23 cellular contexts compared by ENCODE assay signal in the genomic region with DNA sequence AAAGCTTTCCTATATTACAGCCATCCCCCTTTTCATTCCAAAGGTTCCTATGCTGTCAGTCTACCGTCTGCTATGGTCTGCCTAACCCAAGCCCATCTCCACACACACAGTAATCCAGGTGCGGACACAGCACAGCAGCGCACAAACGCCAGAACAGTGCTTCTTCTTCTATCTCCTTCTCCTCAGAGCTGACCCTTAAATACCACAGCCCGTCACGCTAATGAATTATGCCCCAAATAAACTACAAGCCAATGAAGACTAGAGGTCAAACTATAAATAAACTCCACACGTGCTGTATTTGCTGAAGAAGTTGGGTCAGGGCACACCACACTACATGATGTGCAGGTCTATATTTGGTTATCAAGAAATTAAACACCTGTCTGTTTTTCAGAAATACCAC.
DNase-seq lines count a peak whose midpoint lies in the region; ATAC-seq and TF ChIP-seq lines count a peak whose summit lies in the region.
"Had no signal": no experiment of that assay in that cellular context is flagged by ENCODE, and none has a peak within 500 bp of the region (broad histone marks: within the 10 kb centered on the region; RNA-seq: fewer than 3 reads in every experiment).

No MANE protein-coding gene starts in this region.

- ATAC-seq in GM21360 (IDR thresholded peaks at IDR 0.05; ENCODE audit: unreplicated experiment) (peak; percentile 61), heart right ventricle (peak in 7 of 8 donors; percentile 71 to 86 (median 81)), gastrocnemius medialis (peak; percentile 94 to 95)

- POLR2A ChIA-PET in activated CD4-positive, alpha-beta memory T cell treated with anti-CD3 and anti-CD28 coated beads, Interleukin-2, amount 10 ng/mL, durations not matched to agents 7 days and 5 days (lab: Charles Lee): no interaction called here

- H3K9me3 Mint-ChIP-seq in endothelial cell (ENCODE audit: unreplicated experiment): no peaks in the 10 kb centered on the region
- peaks cover 2% of the 10 kb centered on the region for H3K9me3 Mint-ChIP-seq in activated CD4-positive, alpha-beta memory T cell treated with anti-CD3 and anti-CD28 coated beads, Interleukin-2, amount 10 ng/mL, durations not matched to agents 7 days and 5 days

- peaks cover 3% of the 10 kb centered on the region for H3K27me3 Mint-ChIP-seq in endothelial cell (ENCODE audit: unreplicated experiment)
- H3K27me3 Mint-ChIP-seq in activated CD4-positive, alpha-beta memory T cell treated with anti-CD3 and anti-CD28 coated beads, Interleukin-2, amount 10 ng/mL, durations not matched to agents 7 days and 5 days: peaks cover 2% of the 10 kb centered on the region
- H3K27me3 Mint-ChIP-seq: activated naive CD8-positive, alpha-beta T cell had no signal

- in situ Hi-C loops in gastrocnemius medialis (cut with MboI; ENCODE audit: low sequenced_read_pairs in 4 of 4): no loop called here

- H3K4me1 ChIP-seq in Karpas-422 (ENCODE audit: low read length): peaks cover 7% of the 10 kb centered on the region
- H3K4me1 ChIP-seq in heart right ventricle: peaks cover 0 to 31% (median 19%) of the 10 kb centered on the region in 9 donors
- H3K4me1 ChIP-seq in gastrocnemius medialis: peaks cover 42 to 51% of the 10 kb centered on the region in 2 donors
- H3K4me1 ChIP-seq: sigmoid colon, SJSA1, transverse colon had no signal

- no peak for TF ChIP-seq CTCF in heart right ventricle (IDR thresholded peaks at IDR 0.05)
- no peak for TF ChIP-seq CTCF in gastrocnemius medialis (IDR thresholded peaks at IDR 0.05 in 4 of 5, conservative IDR thresholded peaks at IDR 0.05 in 1 of 5)
- no peak for TF ChIP-seq CTCF in endothelial cell (IDR thresholded peaks at IDR 0.05; ENCODE audit: unreplicated experiment)

- peak; percentile 71 to 82 for TF ChIP-seq POLR2A in gastrocnemius medialis (IDR thresholded peaks at IDR 0.05)

- H3K27ac ChIP-seq in Karpas-422 (ENCODE audit: low read length) (no peak overlapping the region), heart right ventricle (peak overlapping the region; percentile 14 to 84 (median 70)), gastrocnemius medialis (peak overlapping the region; percentile 80 to 89 (median 87))
- H3K27ac ChIP-seq: BLaER1, neutrophil, sigmoid colon, SJSA1, transverse colon, VCaP had no signal

- intact Hi-C loops in heart right ventricle (cut with DNase I) (loop anchor here in 2 of 10 donors (5.0 to 10.0 kb wide), 2 partner anchors 38 to 65 kb away; no protein-coding TSS in a partner anchor), gastrocnemius medialis (cut with DNase I; ENCODE audit: low total_unique reads) (no loop called here)

- no peak overlapping the region for H2AFZ ChIP-seq in Karpas-422 (ENCODE audit: low read length)

- H3K9me3 ChIP-seq in Karpas-422 (ENCODE audit: low read length) (no peaks in the 10 kb centered on the region), heart right ventricle (no peaks in the 10 kb centered on the region), gastrocnemius medialis (no peaks in the 10 kb centered on the region)
- H3K9me3 ChIP-seq: neutrophil, sigmoid colon, SJSA1, transverse colon had no signal

- no peak overlapping the region for H3K27ac Mint-ChIP-seq in endothelial cell (ENCODE audit: unreplicated experiment)
- H3K27ac Mint-ChIP-seq in activated CD4-positive, alpha-beta memory T cell treated with anti-CD3 and anti-CD28 coated beads, Interleukin-2, amount 10 ng/mL, durations not matched to agents 7 days and 5 days: no peak overlapping the region
- H3K27ac Mint-ChIP-seq: activated naive CD8-positive, alpha-beta T cell had no signal

- H3K4me3 Mint-ChIP-seq in endothelial cell (ENCODE audit: unreplicated experiment): no peak overlapping the region
- H3K4me3 Mint-ChIP-seq in activated CD4-positive, alpha-beta memory T cell treated with anti-CD3 and anti-CD28 coated beads, Interleukin-2, amount 10 ng/mL, durations not matched to agents 7 days and 5 days: no peak overlapping the region
- H3K4me3 Mint-ChIP-seq: activated naive CD8-positive, alpha-beta T cell had no signal

- H3K27me3 ChIP-seq in Karpas-422 (ENCODE audit: low read length): no peaks in the 10 kb centered on the region
- H3K27me3 ChIP-seq in heart right ventricle: no peaks in the 10 kb centered on the region
- H3K27me3 ChIP-seq in gastrocnemius medialis: no peaks in the 10 kb centered on the region
- H3K27me3 ChIP-seq: BLaER1, neutrophil, sigmoid colon, transverse colon had no signal

- no peaks in the 10 kb centered on the region for H3K4me1 Mint-ChIP-seq in endothelial cell (ENCODE audit: unreplicated experiment)
- H3K4me1 Mint-ChIP-seq in activated CD4-positive, alpha-beta memory T cell treated with anti-CD3 and anti-CD28 coated beads, Interleukin-2, amount 10 ng/mL, durations not matched to agents 7 days and 5 days: peaks cover 2% of the 10 kb centered on the region

- DNase-seq in Karpas-422 (no peak), heart right ventricle (peak in 1 of 2 donors; percentile 23), gastrocnemius medialis (peak; percentile 63 to 69), endothelial cell (ENCODE audit: low spot score) (no peak)
- no peak for DNase-seq in activated CD4-positive, alpha-beta memory T cell treated with anti-CD3 and anti-CD28 coated beads, Interleukin-2, amount 10 ng/mL, durations not matched to agents 7 days and 5 days
- DNase-seq in activated naive CD4-positive, alpha-beta T cell (lab: John Stamatoyannopoulos, UW): no peak
- DNase-seq: activated CD4-positive, alpha-beta T cell treated with anti-CD3 and anti-CD28 coated beads for 48 hours; activated effector memory CD4-positive, alpha-beta T cell treated with Interleukin-2 at 50 U/mL for 16 hours; activated T-cell treated with anti-CD3 and anti-CD28 coated beads, Interleukin-2, amount 50 U/mL, for 1 hour; DMS153; IMR-90; NCI-H2107; NCI-H345; sigmoid colon; stimulated activated CD4-positive, alpha-beta T cell treated with anti-CD3 and anti-CD28 coated beads, Interleukin-4, amount 100 ng/mL, for 1 hour; T1000; transverse colon had no signal

- no peaks in the 10 kb centered on the region for H3K79me2 ChIP-seq in Karpas-422 (ENCODE audit: low read length)

- H4K20me1 ChIP-seq in Karpas-422 (ENCODE audit: insufficient read depth, low read depth, low read length): no peaks in the 10 kb centered on the region

- no peaks in the 10 kb centered on the region for H3K9me2 ChIP-seq in Karpas-422 (replicated peaks; ENCODE audit: insufficient read depth, low read length)

- 45 to 70% methylated on average over 7 of the region's 7 CpGs for WGBS in heart right ventricle, 2 donors

- H3K36me3 ChIP-seq in Karpas-422 (ENCODE audit: insufficient read depth, low read length): no peaks in the 10 kb centered on the region
- no peaks in the 10 kb centered on the region for H3K36me3 ChIP-seq in heart right ventricle
- no peaks in the 10 kb centered on the region for H3K36me3 ChIP-seq in gastrocnemius medialis
- H3K36me3 ChIP-seq: neutrophil, sigmoid colon, SJSA1, transverse colon had no signal

- H3K36me3 Mint-ChIP-seq in endothelial cell (ENCODE audit: low read depth, unreplicated experiment): no peaks in the 10 kb centered on the region
- H3K36me3 Mint-ChIP-seq in activated CD4-positive, alpha-beta memory T cell treated with anti-CD3 and anti-CD28 coated beads, Interleukin-2, amount 10 ng/mL, durations not matched to agents 7 days and 5 days (ENCODE audit: low read depth): no peaks in the 10 kb centered on the region
- H3K36me3 Mint-ChIP-seq: activated naive CD8-positive, alpha-beta T cell had no signal

- no peak overlapping the region for H3K9ac ChIP-seq in Karpas-422 (ENCODE audit: low read length)
- H3K9ac ChIP-seq: BLaER1 had no signal

- H3K4me2 ChIP-seq in Karpas-422 (ENCODE audit: low read depth, low read length, poor library complexity, severe bottlenecking): peak overlapping the region; percentile 13
- H3K4me2 ChIP-seq: BLaER1 had no signal

- CTCF ChIA-PET in activated CD4-positive, alpha-beta memory T cell treated with anti-CD3 and anti-CD28 coated beads, Interleukin-2, amount 10 ng/mL, durations not matched to agents 7 days and 5 days (lab: Charles Lee): no interaction called here

- no peak overlapping the region for H3K4me3 ChIP-seq in Karpas-422 (ENCODE audit: low read length)
- peak overlapping the region in 8 of 10 donors; percentile 6 to 37 (median 27) for H3K4me3 ChIP-seq in heart right ventricle
- peak overlapping the region; percentile 2 to 46 (median 34) for H3K4me3 ChIP-seq in gastrocnemius medialis
- H3K4me3 ChIP-seq: BLaER1, sigmoid colon, SJSA1, transverse colon had no signal

Comparison
In these comparisons a context has a peak if more than half of its experiments do, and no peak if none do; other contexts are left out.
1. DNase-seq: peak in gastrocnemius medialis (2 of 2); none in Karpas-422 (single experiment), endothelial cell (single experiment), activated CD4-positive, alpha-beta memory T cell treated with anti-CD3 and anti-CD28 coated beads, Interleukin-2, amount 10 ng/mL, durations not matched to agents 7 days and 5 days (single experiment) and activated naive CD4-positive, alpha-beta T cell (0 of 4).
2. Peak in every context shown above with its lines, with median percentiles within 50 percentile points of each other: ATAC-seq.